In the genomic region with DNA sequence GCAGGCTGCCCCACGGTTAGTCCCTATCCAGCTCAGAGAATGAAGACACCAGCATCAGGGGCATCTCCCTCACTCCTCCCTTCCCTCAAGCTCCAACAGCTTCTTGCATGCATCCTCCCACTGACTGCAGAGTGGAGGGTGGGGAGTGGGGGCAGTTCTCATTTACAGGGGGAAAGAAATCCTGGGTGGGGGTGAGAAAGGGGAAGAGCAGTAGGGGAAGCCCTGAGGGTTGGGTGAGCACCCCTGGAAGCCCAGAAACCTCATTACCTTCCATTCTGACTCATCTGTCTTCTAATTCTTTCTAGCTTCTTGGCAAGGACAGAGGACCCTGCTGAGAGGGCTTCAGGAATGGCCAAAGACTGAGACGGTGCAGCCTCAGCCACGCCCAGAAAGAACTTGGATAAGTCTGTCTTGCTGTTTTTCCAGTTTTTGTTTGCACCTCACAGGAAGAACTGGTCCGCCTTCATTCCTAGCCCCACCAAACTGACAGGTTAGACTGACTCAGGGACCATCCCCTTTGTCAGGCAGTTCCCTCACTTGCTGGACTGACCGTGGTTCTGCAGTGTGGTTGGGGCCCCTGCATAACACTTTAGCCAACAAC, we compare ENCODE assay signal across 9 cellular contexts. TPM values are rescaled to one million over a fixed set of nuclear protein-coding genes. Genes with fewer than 3 reads are reported as not detected.
DNase-seq lines count a peak whose midpoint lies in the region; ATAC-seq and TF ChIP-seq lines count a peak whose summit lies in the region.
"Had no signal": no experiment of that assay in that cellular context is flagged by ENCODE, and none has a peak within 500 bp of the region (broad histone marks: within the 10 kb centered on the region; RNA-seq: fewer than 3 reads in every experiment).

No MANE protein-coding gene starts in this region.

- DNase-seq in AML-193 (lab: John Stamatoyannopoulos, UW) = peak; percentile 24 to 51
- DNase-seq in HT1080 (ENCODE audit: low read depth) = peak; percentile 59
- peak; percentile 40 for DNase-seq in fibroblast of pulmonary artery (ENCODE audit: low read depth)
- no peak for DNase-seq in UCSD-AML1 (lab: John Stamatoyannopoulos, UW; ENCODE audit: unreplicated experiment)
- DNase-seq in amygdala (lab: John Stamatoyannopoulos, UW) = no peak
- DNase-seq in activated CD4-positive, alpha-beta T cell treated with anti-CD3 and anti-CD28 coated beads, Interleukin-2, amount 50 U/mL, for 48 hours = no peak
- DNase-seq: DND-41 had no signal

- no peak for TF ChIP-seq CTCF in fibroblast of pulmonary artery (IDR thresholded peaks at IDR 0.05; ENCODE audit: low read length, missing control alignments)

- ATAC-seq in GM19467 (IDR thresholded peaks at IDR 0.05; ENCODE audit: unreplicated experiment) (peak; percentile 54), HG03469 (IDR thresholded peaks at IDR 0.05; ENCODE audit: unreplicated experiment) (no peak)

- no peak overlapping the region for H3K4me3 ChIP-seq in fibroblast of pulmonary artery (replicated peaks; ENCODE audit: low read depth, low read length)

RNA-seq across cellular contexts. Expression of a gene that starts 52.5 kb away (rescaled TPM):
- 31.7 and 62.4 TPM in 2 replicates for total RNA-seq in HT1080 (2014; rRNA removed; shearing (Covaris generic))
- polyA plus RNA-seq in HT1080 (2015; cell fraction: cytosol; rRNA removed) = 29.0 and 30.2 TPM in 2 replicates
- 444 and 485 TPM in 2 replicates for polyA plus RNA-seq in HT1080 (2015; cell fraction: nucleus; rRNA removed)

Comparison
In these comparisons a context has a peak if more than half of its experiments do, and no peak if none do; other contexts are left out.
1. DNase-seq: peak in AML-193 (2 of 2), HT1080 (single experiment) and fibroblast of pulmonary artery (single experiment); none in UCSD-AML1 (single experiment), amygdala (0 of 56) and activated CD4-positive, alpha-beta T cell treated with anti-CD3 and anti-CD28 coated beads, Interleukin-2, amount 50 U/mL, for 48 hours (0 of 2).